In genomic region chr12:76250256-76250655, GRCh38 we compare ENCODE assay signal across 17 cellular contexts.
A peak's percentile ranks its signal among the peaks of the same experiment; 100 is the strongest.
DNase-seq lines count a peak whose midpoint lies in the region; ATAC-seq and TF ChIP-seq lines count a peak whose summit lies in the region.
"Had no signal": no experiment of that assay in that cellular context is flagged by ENCODE, and none has a peak within 500 bp of the region (broad histone marks: within the 10 kb centered on the region; RNA-seq: fewer than 3 reads in every experiment).

No MANE protein-coding gene starts in this region.

- H3K36me3 Mint-ChIP-seq in HFFc6 (ENCODE audit: low read depth): no peaks in the 10 kb centered on the region
- no peaks in the 10 kb centered on the region for H3K36me3 Mint-ChIP-seq in activated CD8-positive, alpha-beta T cell treated with anti-CD3 and anti-CD28 coated beads, Interleukin-2, amount 10 ng/mL, durations not matched to agents 7 days and 5 days (ENCODE audit: low read depth)
- H3K36me3 Mint-ChIP-seq: CD14-positive monocyte had no signal

- ATAC-seq in GM18519 (IDR thresholded peaks at IDR 0.05; ENCODE audit: low FRiP score, unreplicated experiment): no peak
- ATAC-seq in activated CD8-positive, alpha-beta T cell treated with anti-CD3 and anti-CD28 coated beads, Interleukin-2, amount 10 ng/mL, durations not matched to agents 7 days and 5 days: no peak

- H3K9me3 ChIP-seq in SJSA1 (replicated peaks): no peaks in the 10 kb centered on the region

- DNase-seq in AG20443 (ENCODE audit: low spot score) (peak; percentile 33), HFFc6 (peak; percentile 52), SJSA1 (ENCODE audit: low read depth in 1 of 2, low spot score in 2 of 2) (peak; percentile 52 to 58), fibroblast of the aortic adventitia (ENCODE audit: low read depth) (peak; percentile 26), NOMO-1 (lab: John Stamatoyannopoulos, UW; ENCODE audit: unreplicated experiment in 2 of 2) (no peak), Kasumi-1 (lab: John Stamatoyannopoulos, UW) (no peak)
- DNase-seq in activated CD8-positive, alpha-beta T cell treated with anti-CD3 and anti-CD28 coated beads, Interleukin-2, amount 10 ng/mL, durations not matched to agents 7 days and 5 days: no peak
- DNase-seq: Calu3; MV-4-11; NCI-H1436 treated with DMSO at 0.1 percent for 48 hours; NCI-H2081 treated with DMSO at 0.1 percent for 48 hours; NCI-H2227 treated with DMSO at 0.1 percent for 48 hours; NCI-H526 treated with DMSO at 0.1 percent for 48 hours; NK-92 treated with Interleukin-12 subunit alpha and Interleukin-12 subunit beta, amount 100 ng/mL, for 24 hours; SHP77 had no signal

- TF ChIP-seq CTCF in HFFc6 (IDR thresholded peaks at IDR 0.05) (no peak), fibroblast of the aortic adventitia (IDR thresholded peaks at IDR 0.05; ENCODE audit: insufficient read depth, low read length) (no peak)

- no peaks in the 10 kb centered on the region; the same call in none of the 2 replicates for H3K27me3 Mint-ChIP-seq in HFFc6 (ENCODE audit: insufficient read depth)
- peaks cover 13% of the 10 kb centered on the region for H3K27me3 Mint-ChIP-seq in activated CD8-positive, alpha-beta T cell treated with anti-CD3 and anti-CD28 coated beads, Interleukin-2, amount 10 ng/mL, durations not matched to agents 7 days and 5 days (ENCODE audit: low read depth)

- POLR2A ChIA-PET in activated CD8-positive, alpha-beta T cell treated with anti-CD3 and anti-CD28 coated beads, Interleukin-2, amount 10 ng/mL, durations not matched to agents 7 days and 5 days (lab: Charles Lee): no interaction called here

- H3K36me3 ChIP-seq in SJSA1: no peaks in the 10 kb centered on the region

- no peaks in the 10 kb centered on the region for H3K9me3 Mint-ChIP-seq in HFFc6
- H3K9me3 Mint-ChIP-seq in activated CD8-positive, alpha-beta T cell treated with anti-CD3 and anti-CD28 coated beads, Interleukin-2, amount 10 ng/mL, durations not matched to agents 7 days and 5 days (ENCODE audit: insufficient read depth): no peaks in the 10 kb centered on the region

- H3K4me1 ChIP-seq in SJSA1 (replicated peaks): peaks cover 13% of the 10 kb centered on the region

- CTCF ChIA-PET in activated CD8-positive, alpha-beta T cell treated with anti-CD3 and anti-CD28 coated beads, Interleukin-2, amount 10 ng/mL, durations not matched to agents 7 days and 5 days (lab: Charles Lee): no interaction called here

- H3K4me3 Mint-ChIP-seq in HFFc6: no peak overlapping the region; the same call in 1 of the 2 replicates
- H3K4me3 Mint-ChIP-seq in activated CD8-positive, alpha-beta T cell treated with anti-CD3 and anti-CD28 coated beads, Interleukin-2, amount 10 ng/mL, durations not matched to agents 7 days and 5 days: no peak overlapping the region
- H3K4me3 Mint-ChIP-seq: CD14-positive monocyte had no signal

- peak overlapping the region; percentile 6; the same call in 1 of the 2 replicates for H3K27ac Mint-ChIP-seq in HFFc6
- no peak overlapping the region for H3K27ac Mint-ChIP-seq in activated CD8-positive, alpha-beta T cell treated with anti-CD3 and anti-CD28 coated beads, Interleukin-2, amount 10 ng/mL, durations not matched to agents 7 days and 5 days
- H3K27ac Mint-ChIP-seq: CD14-positive monocyte had no signal

- no peak overlapping the region for H3K4me3 ChIP-seq in SJSA1
- no peak overlapping the region for H3K4me3 ChIP-seq in fibroblast of the aortic adventitia (ENCODE audit: low read depth, low read length)

- no peaks in the 10 kb centered on the region for H3K27me3 ChIP-seq in SJSA1 (replicated peaks)

- H3K4me1 Mint-ChIP-seq in HFFc6 (ENCODE audit: low read depth): peaks cover 28% of the 10 kb centered on the region
- H3K4me1 Mint-ChIP-seq in activated CD8-positive, alpha-beta T cell treated with anti-CD3 and anti-CD28 coated beads, Interleukin-2, amount 10 ng/mL, durations not matched to agents 7 days and 5 days (ENCODE audit: low read depth): no peaks in the 10 kb centered on the region
- H3K4me1 Mint-ChIP-seq: CD14-positive monocyte had no signal

- H3K27ac ChIP-seq in SJSA1: no peak overlapping the region

Comparison
In these comparisons a context has a peak if more than half of its experiments do, and no peak if none do; other contexts are left out.
1. DNase-seq: peak in AG20443 (single experiment), HFFc6 (single experiment), SJSA1 (2 of 2) and fibroblast of the aortic adventitia (single experiment); none in NOMO-1 (0 of 2), activated CD8-positive, alpha-beta T cell treated with anti-CD3 and anti-CD28 coated beads, Interleukin-2, amount 10 ng/mL, durations not matched to agents 7 days and 5 days (single experiment) and Kasumi-1 (0 of 2).